ENCODE assay signal across 28 cellular contexts in genomic region chr15:86317379-86317745, GRCh38.
DNase-seq lines count a peak whose midpoint lies in the region; ATAC-seq and TF ChIP-seq lines count a peak whose summit lies in the region.
"Had no signal": no experiment of that assay in that cellular context is flagged by ENCODE, and none has a peak within 500 bp of the region (broad histone marks: within the 10 kb centered on the region; RNA-seq: fewer than 3 reads in every experiment).

No MANE protein-coding gene starts in this region.

- DNase-seq in adipocyte (ENCODE audit: low read depth) (no peak), psoas muscle (peak in 1 of 2 donors; percentile 27), NCI-H2029 (lab: John Stamatoyannopoulos, UW) (no peak)
- no peak for DNase-seq in stimulated activated CD4-positive, alpha-beta T cell treated with anti-CD3 and anti-CD28 coated beads, Interleukin-4, amount 100 ng/mL, for 4 hours
- DNase-seq in CD4-positive, alpha-beta memory T cell, result no peak
- DNase-seq: activated CD4-positive, alpha-beta T cell treated with anti-CD3 and anti-CD28 coated beads, Interleukin-2, amount 50 U/mL, for 4 hours; activated CD4-positive, CD25-positive, alpha-beta regulatory T cell; C1 segment of cervical spinal cord; DMS79 treated with DMSO at 0.1 percent for 48 hours; foreskin fibroblast; NCI-H1092 treated with DMSO at 0.1 percent for 48 hours; NCI-H1930; NCI-H345; OCI-M1; SHP77 treated with DMSO at 0.1 percent for 48 hours; stimulated activated CD4-positive, alpha-beta T cell treated with anti-CD3 and anti-CD28 coated beads, Interleukin-2, amount 100 ng/mL, for 24 hours; stimulated activated naive B cell treated with anti-CD40 and anti-IgM and Interleukin-4, amounts not matched to agents 10 μg/mL and 1 μg/mL and 100 μg/mL, for 72 hours; SW 1271; testis had no signal

- H3K27me3 Mint-ChIP-seq in CD4-positive, alpha-beta memory T cell, result peaks cover 9 to 15% of the 10 kb centered on the region in 2 donors
- H3K27me3 Mint-ChIP-seq: progenitor cell of endocrine pancreas; stimulated activated naive B cell treated with anti-CD40 and anti-IgM and Interleukin-4, amounts not matched to agents 10 μg/mL and 1 μg/mL and 100 μg/mL, for 72 hours had no signal

- TF ChIP-seq CTCF in gastroesophageal sphincter (IDR thresholded peaks at IDR 0.05) (no peak), psoas muscle (IDR thresholded peaks at IDR 0.05) (no peak)

- CTCF ChIA-PET in CD4-positive, alpha-beta memory T cell (lab: Charles Lee; ENCODE audit: partially characterized antibody), result no interaction called here

- H3K36me3 ChIP-seq in BLaER1 (no peaks in the 10 kb centered on the region), adipocyte (ENCODE audit: control insufficient read depth, insufficient read depth, low read length, severe bottlenecking) (no peaks in the 10 kb centered on the region), gastroesophageal sphincter (no peaks in the 10 kb centered on the region), psoas muscle (ENCODE audit: insufficient read depth in 1 of 2, low read depth in 1 of 2) (no peaks in the 10 kb centered on the region)
- H3K36me3 ChIP-seq in CD4-positive, alpha-beta memory T cell (ENCODE audit: insufficient read depth, low read length), result no peaks in the 10 kb centered on the region
- H3K36me3 ChIP-seq: ascending aorta had no signal

- no peak overlapping the region for H3K27ac Mint-ChIP-seq in CD4-positive, alpha-beta memory T cell
- H3K27ac Mint-ChIP-seq: activated naive CD4-positive, alpha-beta T cell treated with anti-CD3 and anti-CD28 coated beads, Interleukin-2, amount 50 U/mL, for 24 hours; progenitor cell of endocrine pancreas; stimulated activated naive B cell treated with anti-CD40 and anti-IgM and Interleukin-4, amounts not matched to agents 10 μg/mL and 1 μg/mL and 100 μg/mL, for 72 hours had no signal

- no peak for TF ChIP-seq POLR2A in gastroesophageal sphincter (IDR thresholded peaks at IDR 0.05)

- H3K27me3 ChIP-seq in BLaER1 (no peaks in the 10 kb centered on the region), adipocyte (replicated peaks; ENCODE audit: control insufficient read depth, insufficient read depth, low read length) (no peaks in the 10 kb centered on the region), gastroesophageal sphincter (no peaks in the 10 kb centered on the region), psoas muscle (ENCODE audit: insufficient read depth in 3 of 3, low read length in 2 of 3) (no peaks in the 10 kb centered on the region)
- no peaks in the 10 kb centered on the region for H3K27me3 ChIP-seq in CD4-positive, alpha-beta memory T cell (ENCODE audit: insufficient read depth, low read length)
- H3K27me3 ChIP-seq: ascending aorta, hepatocyte, testis had no signal

- ATAC-seq in gastroesophageal sphincter (peak; percentile 92), psoas muscle (peak in 3 of 4 donors; percentile 49 to 80 (median 77)), HG03457 (IDR thresholded peaks at IDR 0.05; ENCODE audit: unreplicated experiment) (no peak)
- ATAC-seq: stimulated activated naive B cell treated with anti-CD40 and anti-IgM and Interleukin-4, amounts not matched to agents 10 μg/mL and 1 μg/mL and 100 μg/mL, for 72 hours had no signal

- 34 to 43% methylated on average over 4 of the region's 4 CpGs for WGBS in gastroesophageal sphincter (ENCODE audit: low coverage in 1 of 2), 2 donors
- 34 to 59% (median 40%) methylated on average over 4 of the region's 4 CpGs for WGBS in psoas muscle, 3 donors

- H3K36me3 Mint-ChIP-seq in CD4-positive, alpha-beta memory T cell, result no peaks in the 10 kb centered on the region
- H3K36me3 Mint-ChIP-seq: activated naive CD4-positive, alpha-beta T cell treated with anti-CD3 and anti-CD28 coated beads, Interleukin-2, amount 50 U/mL, for 24 hours; stimulated activated naive B cell treated with anti-CD40 and anti-IgM and Interleukin-4, amounts not matched to agents 10 μg/mL and 1 μg/mL and 100 μg/mL, for 72 hours had no signal

- peaks cover 0 to 10% (median 5%) of the 10 kb centered on the region in 4 donors for H3K4me1 Mint-ChIP-seq in CD4-positive, alpha-beta memory T cell
- H3K4me1 Mint-ChIP-seq: nephron; stimulated activated naive B cell treated with anti-CD40 and anti-IgM and Interleukin-4, amounts not matched to agents 10 μg/mL and 1 μg/mL and 100 μg/mL, for 72 hours had no signal

- no peak overlapping the region for H3K9ac ChIP-seq in BLaER1
- H3K9ac ChIP-seq in adipocyte (ENCODE audit: low read length), result peak overlapping the region; percentile 24

- no peak for TF ChIP-seq EP300 in gastroesophageal sphincter (IDR thresholded peaks at IDR 0.05)

- H3K4me3 ChIP-seq in BLaER1, result no peak overlapping the region
- H3K4me3 ChIP-seq in adipocyte (ENCODE audit: low read length), result peak overlapping the region; percentile 53
- H3K4me3 ChIP-seq in gastroesophageal sphincter, result no peak overlapping the region
- no peak overlapping the region for H3K4me3 ChIP-seq in psoas muscle
- H3K4me3 ChIP-seq in CD4-positive, alpha-beta memory T cell (ENCODE audit: low read length in 2 of 2), result no peak overlapping the region
- H3K4me3 ChIP-seq: ascending aorta, hepatocyte, skin epidermis, testis had no signal

- peaks cover 0 to 5% (median 0%) of the 10 kb centered on the region in 8 donors for H3K9me3 Mint-ChIP-seq in CD4-positive, alpha-beta memory T cell
- H3K9me3 Mint-ChIP-seq: activated naive CD4-positive, alpha-beta T cell treated with anti-CD3 and anti-CD28 coated beads, Interleukin-2, amount 50 U/mL, for 24 hours; nephron had no signal

- no peak overlapping the region for H3K27ac ChIP-seq in BLaER1
- peak overlapping the region in 3 of 4 donors; percentile 60 to 64 (median 61) for H3K27ac ChIP-seq in gastroesophageal sphincter
- H3K27ac ChIP-seq in psoas muscle, result no peak overlapping the region
- no peak overlapping the region for H3K27ac ChIP-seq in CD4-positive, alpha-beta memory T cell (ENCODE audit: low read depth, low read length)
- H3K27ac ChIP-seq: ascending aorta, skin epidermis, testis had no signal

- intact Hi-C loops in psoas muscle (cut with DNase I), result no loop called here
- intact Hi-C loops in CD4-positive, alpha-beta memory T cell (cut with micrococcal nuclease), result no loop called here

- H3K4me1 ChIP-seq in BLaER1, result peaks cover 24% of the 10 kb centered on the region
- H3K4me1 ChIP-seq in adipocyte (ENCODE audit: control insufficient read depth, insufficient read depth, low read length), result peaks cover 26% of the 10 kb centered on the region
- peaks cover 0 to 6% (median 0%) of the 10 kb centered on the region in 3 donors for H3K4me1 ChIP-seq in gastroesophageal sphincter
- no peaks in the 10 kb centered on the region for H3K4me1 ChIP-seq in psoas muscle
- peaks cover 5% of the 10 kb centered on the region for H3K4me1 ChIP-seq in CD4-positive, alpha-beta memory T cell (ENCODE audit: insufficient read depth, low read length)
- H3K4me1 ChIP-seq: ascending aorta, testis had no signal

- H4K20me1 ChIP-seq in BLaER1, result no peaks in the 10 kb centered on the region

- H3K4me3 Mint-ChIP-seq in CD4-positive, alpha-beta memory T cell, result no peak overlapping the region
- H3K4me3 Mint-ChIP-seq: activated naive CD4-positive, alpha-beta T cell treated with anti-CD3 and anti-CD28 coated beads, Interleukin-2, amount 50 U/mL, for 24 hours; nephron; stimulated activated naive B cell treated with anti-CD40 and anti-IgM and Interleukin-4, amounts not matched to agents 10 μg/mL and 1 μg/mL and 100 μg/mL, for 72 hours had no signal

- POLR2A ChIA-PET in CD4-positive, alpha-beta memory T cell (lab: Charles Lee; ENCODE audit: partially characterized antibody), result no interaction called here

- H3K9me3 ChIP-seq in BLaER1 (no peaks in the 10 kb centered on the region), adipocyte (ENCODE audit: control insufficient read depth, low read length) (no peaks in the 10 kb centered on the region), gastroesophageal sphincter (no peaks in the 10 kb centered on the region), psoas muscle (no peaks in the 10 kb centered on the region)
- H3K9me3 ChIP-seq in CD4-positive, alpha-beta memory T cell (ENCODE audit: control insufficient read depth in 1 of 2, low read length in 2 of 2), result no peaks in the 10 kb centered on the region
- H3K9me3 ChIP-seq: ascending aorta, testis had no signal

- H3K4me2 ChIP-seq in BLaER1, result peak overlapping the region; percentile 54
- H3K4me2 ChIP-seq: hepatocyte had no signal

Comparison
In these comparisons a context has a peak if more than half of its experiments do, and no peak if none do; other contexts are left out.
1. H3K27ac ChIP-seq: peak in gastroesophageal sphincter (3 of 4); none in BLaER1 (single experiment), psoas muscle (single experiment) and CD4-positive, alpha-beta memory T cell (single experiment).